In genomic region chr2:73408198-73408597, GRCh38 we compare ENCODE assay signal across 14 cellular contexts. TPM values are rescaled to one million over a fixed set of nuclear protein-coding genes. Genes with fewer than 3 reads are reported as not detected.
DNase-seq lines count a peak whose midpoint lies in the region; ATAC-seq and TF ChIP-seq lines count a peak whose summit lies in the region.
"Had no signal": no experiment of that assay in that cellular context is flagged by ENCODE, and none has a peak within 500 bp of the region (broad histone marks: within the 10 kb centered on the region; RNA-seq: fewer than 3 reads in every experiment).

No MANE protein-coding gene starts in this region.

- no peak for TF ChIP-seq CTCF in choroid plexus epithelial cell (conservative IDR thresholded peaks at IDR 0.05; ENCODE audit: low read depth, low read length)

- no peaks in the 10 kb centered on the region for H3K4me1 ChIP-seq in SJCRH30

- H3K4me3 ChIP-seq in choroid plexus epithelial cell (ENCODE audit: low read depth, low read length) (no peak overlapping the region), SJCRH30 (no peak overlapping the region)

- no peak overlapping the region for H3K27ac ChIP-seq in SJCRH30
- H3K27ac ChIP-seq: C4-2B had no signal

- H3K36me3 ChIP-seq in SJCRH30, result peaks cover 10% of the 10 kb centered on the region

- no peaks in the 10 kb centered on the region for H3K27me3 ChIP-seq in SJCRH30

- no peaks in the 10 kb centered on the region; the same call in none of the 2 replicates for H3K9me3 ChIP-seq in SJCRH30 (replicated peaks)

- DNase-seq in choroid plexus epithelial cell (ENCODE audit: low read depth), result peak; percentile 20
- no peak for DNase-seq in SJCRH30
- no peak for DNase-seq in T-helper 2 cell
- no peak for DNase-seq in COR-L47 (lab: John Stamatoyannopoulos, UW)
- DNase-seq: activated CD4-positive, alpha-beta T cell treated with anti-CD3 and anti-CD28 coated beads, Interleukin-2, amount 10 ng/mL, durations not matched to agents 24 days and 14 days; activated T-cell treated with anti-CD3 and anti-CD28 coated beads, Interleukin-2, amount 50 U/mL, for 72 hours; NCI-H2081 treated with DMSO at 0.1 percent for 48 hours; occipital lobe; Right ventricle myocardium superior; T-helper 9 cell had no signal

- ATAC-seq in GM19025 (IDR thresholded peaks at IDR 0.05; ENCODE audit: low read depth, unreplicated experiment), result peak; percentile 88
- ATAC-seq in GM21515 (IDR thresholded peaks at IDR 0.05; ENCODE audit: unreplicated experiment), result peak; percentile 79
- peak; percentile 87 for ATAC-seq in HG02981 (IDR thresholded peaks at IDR 0.05; ENCODE audit: unreplicated experiment)
- ATAC-seq: activated T-cell treated with anti-CD3 and anti-CD28 coated beads, Interleukin-2, amount 50 U/mL, for 72 hours had no signal

RNA-seq across cellular contexts. Expression of gene ALMS1, which starts 22.6 kb away (rescaled TPM):
- 63.8 and 72.8 TPM in 2 replicates for total RNA-seq in SJCRH30 (2014; rRNA removed; shearing (Covaris generic))
